In the genomic region with DNA sequence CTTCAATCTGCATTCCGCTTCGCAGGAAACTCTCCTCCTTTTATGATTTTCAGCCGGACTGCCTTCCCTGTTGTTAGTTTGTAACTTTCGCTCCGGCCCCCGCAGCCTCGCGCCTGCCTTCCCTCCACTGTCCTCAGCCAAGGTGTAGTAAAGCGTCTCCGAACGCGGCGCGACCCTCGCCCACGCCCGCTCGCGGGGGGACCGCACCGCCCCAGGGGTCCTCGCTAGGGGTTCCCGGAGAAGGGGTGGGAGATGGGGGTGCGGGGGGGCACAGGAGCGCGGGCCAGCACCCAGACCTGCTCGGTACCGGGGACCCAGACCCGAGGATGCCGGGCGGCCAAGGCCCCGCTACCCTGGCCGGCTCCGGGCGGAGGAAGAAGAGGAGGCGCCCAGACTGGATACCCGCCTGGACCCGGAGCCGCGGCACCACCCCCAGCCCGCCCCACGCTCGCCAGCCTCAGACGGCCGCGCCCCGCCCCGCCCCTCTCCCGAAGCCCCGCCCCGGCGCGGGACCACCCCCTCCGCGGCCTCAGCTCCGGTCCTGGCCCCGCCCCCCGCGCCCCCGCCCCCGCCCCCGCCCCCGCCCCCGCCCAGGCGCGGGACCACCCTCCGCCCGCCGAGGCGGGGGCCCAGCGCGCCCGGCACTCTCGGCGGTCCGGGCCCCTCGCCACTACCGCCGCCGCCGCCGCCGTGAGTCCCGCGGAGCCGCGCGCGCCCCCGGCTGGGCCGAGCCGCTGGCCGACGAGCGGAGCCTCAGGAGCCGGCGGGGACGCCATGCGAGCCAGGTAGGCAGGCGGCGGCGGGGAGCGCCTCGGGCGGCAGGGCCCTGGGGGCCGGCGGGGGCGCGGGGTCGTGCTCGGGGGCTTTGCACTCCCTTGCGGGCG, we compare ENCODE assay signal across 8 cellular contexts. TPM values are rescaled to one million over a fixed set of nuclear protein-coding genes. Genes with fewer than 3 reads are reported as not detected.
DNase-seq lines count a peak whose midpoint lies in the region; ATAC-seq, FAIRE-seq and TF ChIP-seq lines count a peak whose summit lies in the region.

A gene with protein sequence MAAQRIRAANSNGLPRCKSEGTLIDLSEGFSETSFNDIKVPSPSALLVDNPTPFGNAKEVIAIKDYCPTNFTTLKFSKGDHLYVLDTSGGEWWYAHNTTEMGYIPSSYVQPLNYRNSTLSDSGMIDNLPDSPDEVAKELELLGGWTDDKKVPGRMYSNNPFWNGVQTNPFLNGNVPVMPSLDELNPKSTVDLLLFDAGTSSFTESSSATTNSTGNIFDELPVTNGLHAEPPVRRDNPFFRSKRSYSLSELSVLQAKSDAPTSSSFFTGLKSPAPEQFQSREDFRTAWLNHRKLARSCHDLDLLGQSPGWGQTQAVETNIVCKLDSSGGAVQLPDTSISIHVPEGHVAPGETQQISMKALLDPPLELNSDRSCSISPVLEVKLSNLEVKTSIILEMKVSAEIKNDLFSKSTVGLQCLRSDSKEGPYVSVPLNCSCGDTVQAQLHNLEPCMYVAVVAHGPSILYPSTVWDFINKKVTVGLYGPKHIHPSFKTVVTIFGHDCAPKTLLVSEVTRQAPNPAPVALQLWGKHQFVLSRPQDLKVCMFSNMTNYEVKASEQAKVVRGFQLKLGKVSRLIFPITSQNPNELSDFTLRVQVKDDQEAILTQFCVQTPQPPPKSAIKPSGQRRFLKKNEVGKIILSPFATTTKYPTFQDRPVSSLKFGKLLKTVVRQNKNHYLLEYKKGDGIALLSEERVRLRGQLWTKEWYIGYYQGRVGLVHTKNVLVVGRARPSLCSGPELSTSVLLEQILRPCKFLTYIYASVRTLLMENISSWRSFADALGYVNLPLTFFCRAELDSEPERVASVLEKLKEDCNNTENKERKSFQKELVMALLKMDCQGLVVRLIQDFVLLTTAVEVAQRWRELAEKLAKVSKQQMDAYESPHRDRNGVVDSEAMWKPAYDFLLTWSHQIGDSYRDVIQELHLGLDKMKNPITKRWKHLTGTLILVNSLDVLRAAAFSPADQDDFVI (plus strand): TSS at position 632 of the 884 bp plus-strand sequence. CDS start 82,986 bp downstream, outside the sequence.

- WGBS in body of pancreas, 2 donors = 1 to 2% methylated on average over 8 to 60 of the region's 113 CpGs
- 1% methylated on average over 39 to 112 of the region's 113 CpGs for WGBS in psoas muscle, 3 donors

- peak; percentile 23 for TF ChIP-seq CTCF in 22Rv1 (IDR thresholded peaks at IDR 0.05)
- peak in 1 of 7 experiments; percentile 11 for TF ChIP-seq CTCF in body of pancreas (IDR thresholded peaks at IDR 0.05)
- no peak for TF ChIP-seq CTCF in psoas muscle (IDR thresholded peaks at IDR 0.05)

- no peak for FAIRE-seq in RCC 7860 (lab: Jason Lieb, UNC)

- H3K27ac ChIP-seq in 22Rv1 (0 out of 2 replicates have a peak within 1 kb of the TSS, but pooled peaks have one; percentile 10), body of pancreas (peak within 1 kb of the TSS; percentile 93 to 99 (median 94)), psoas muscle (peak within 1 kb of the TSS; percentile 67)

- peak; percentile 98 for DNase-seq in H7
- DNase-seq in RCC 7860 (ENCODE audit: low spot score) = peak; percentile 51
- DNase-seq in body of pancreas = peak; percentile 88 to 93 (median 89)
- DNase-seq in hippocampal formation (lab: John Stamatoyannopoulos, UW) = peak; percentile 81 to 85
- DNase-seq in psoas muscle = peak; percentile 82 to 83
- no peak for DNase-seq in effector CD8-positive, alpha-beta T cell (lab: John Stamatoyannopoulos, UW)

- H3K4me1 ChIP-seq in body of pancreas (peaks cover 32% of the 10 kb centered on the region), psoas muscle (no peaks in the 10 kb centered on the region)

- H3K36me3 ChIP-seq in H7 (replicated peaks; ENCODE audit: control insufficient read depth, insufficient read depth, low read length) (no peaks in the 10 kb centered on the region), body of pancreas (replicated peaks in 1 of 2; ENCODE audit: insufficient read depth in 1 of 2, low read depth in 2 of 2) (no peaks in the 10 kb centered on the region), psoas muscle (ENCODE audit: insufficient read depth in 1 of 2, low read depth in 1 of 2) (no peaks in the 10 kb centered on the region)

- peak within 1 kb of the TSS; percentile 76 for H3K4me3 ChIP-seq in H7 (ENCODE audit: insufficient read depth, low read depth, low read length)
- peak within 1 kb of the TSS; percentile 63 to 70 for H3K4me3 ChIP-seq in body of pancreas
- peak within 1 kb of the TSS; percentile 78 for H3K4me3 ChIP-seq in psoas muscle

- intact Hi-C loops in body of pancreas (cut with DNase I) (no loop called here), psoas muscle (cut with DNase I) (no loop called here)

- peak; percentile 15 to 49 (median 45) for TF ChIP-seq POLR2A in body of pancreas (IDR thresholded peaks at IDR 0.05)

- ATAC-seq in body of pancreas = peak; percentile 83
- peak; percentile 75 to 85 (median 84) for ATAC-seq in psoas muscle
- no peak for ATAC-seq in GM18873 (IDR thresholded peaks at IDR 0.05; ENCODE audit: low FRiP score, unreplicated experiment)

- no peaks in the 10 kb centered on the region for H3K9me3 ChIP-seq in body of pancreas
- H3K9me3 ChIP-seq in psoas muscle = no peaks in the 10 kb centered on the region

- H3K27me3 ChIP-seq in H7 (ENCODE audit: control insufficient read depth, insufficient read depth, low read length) (peaks cover 18% of the 10 kb centered on the region), body of pancreas (no peaks in the 10 kb centered on the region), psoas muscle (ENCODE audit: insufficient read depth in 3 of 3, low read length in 2 of 3) (peaks cover 0 to 17% (median 2%) of the 10 kb centered on the region in 3 donors)

RNA-seq across cellular contexts. Expression of the gene that starts here (rescaled TPM):
- 45.8 and 61.4 TPM in 2 replicates for total RNA-seq in H7 (2014; rRNA removed; shearing (Covaris generic))
- total RNA-seq in body of pancreas (10 to 100 TPM; 62.6 to 71.9 TPM), psoas muscle (10 to 100 TPM in 1 of 4 donors, 1 to 10 TPM in 3; 7.6 to 14.9 (median 9.5) TPM)
- polyA plus RNA-seq in psoas muscle = 1 to 10 TPM; 3.0 to 9.8 (median 4.5) TPM

Comparison
In these comparisons a context has a peak if more than half of its experiments do, and no peak if none do; other contexts are left out.
1. H3K27ac ChIP-seq: peak in every context shown above with its lines; median percentile 94 in body of pancreas; 67 in psoas muscle; 10 in 22Rv1.